ENCODE assay signal across 1 cellular context in the genomic region with DNA sequence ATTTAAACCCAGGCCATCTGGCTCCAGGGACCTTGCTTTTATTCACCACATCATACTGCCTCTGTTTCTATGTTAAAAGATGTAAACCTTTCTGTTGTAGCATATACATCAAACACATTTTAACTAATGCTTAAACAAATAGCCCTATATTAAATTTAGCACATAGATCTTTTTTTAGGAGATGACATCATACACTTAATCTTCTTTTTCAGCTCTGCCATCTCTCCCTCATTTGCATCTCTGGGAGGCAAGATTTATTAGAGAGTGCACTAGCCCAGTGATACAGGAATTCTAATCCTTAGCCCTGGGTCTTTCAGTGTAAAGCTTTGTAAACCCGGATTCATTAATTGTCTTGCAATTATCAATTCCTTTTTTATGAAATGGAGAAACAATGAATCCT.
A peak's percentile ranks its signal among the peaks of the same experiment; 100 is the strongest.
TF ChIP-seq lines count a peak whose summit lies in the region.

No MANE protein-coding gene starts in this region.

TF ChIP-seq in GM12878, 131 proteins besides CTCF, POLR2A, EP300 and RAD21:
- TF ChIP-seq SRF (IDR thresholded peaks at IDR 0.05; ENCODE audit: low read depth in 2 of 2, low read length in 2 of 2) (no peak), ATF7 (IDR thresholded peaks at IDR 0.05; ENCODE audit: low read depth) (peak; percentile 63)
